Comparison of ENCODE assay signal across 8 cellular contexts in genomic region chr13:28819748-28820098, GRCh38. TPM values are rescaled to one million over a fixed set of nuclear protein-coding genes. Genes with fewer than 3 reads are reported as not detected.
DNase-seq lines count a peak whose midpoint lies in the region; ATAC-seq and TF ChIP-seq lines count a peak whose summit lies in the region.

No MANE protein-coding gene starts in this region.

- peaks cover 7% of the 10 kb centered on the region for H3K36me3 Mint-ChIP-seq in endothelial cell (ENCODE audit: low read depth, unreplicated experiment)
- no peaks in the 10 kb centered on the region for H3K36me3 Mint-ChIP-seq in type B pancreatic cell

- H3K27me3 Mint-ChIP-seq in endothelial cell (ENCODE audit: unreplicated experiment) (peaks cover 6% of the 10 kb centered on the region), type B pancreatic cell (peaks cover 77% of the 10 kb centered on the region)

- no peak overlapping the region for H3K27ac Mint-ChIP-seq in endothelial cell (ENCODE audit: unreplicated experiment)
- H3K27ac Mint-ChIP-seq in type B pancreatic cell = no peak overlapping the region

- H3K9me3 Mint-ChIP-seq in endothelial cell (ENCODE audit: unreplicated experiment) (no peaks in the 10 kb centered on the region), type B pancreatic cell (no peaks in the 10 kb centered on the region)

- H3K4me3 Mint-ChIP-seq in endothelial cell (ENCODE audit: unreplicated experiment) = no peak overlapping the region
- H3K4me3 Mint-ChIP-seq in type B pancreatic cell = no peak overlapping the region

- ATAC-seq in GM19455 (IDR thresholded peaks at IDR 0.05; ENCODE audit: unreplicated experiment) = peak; percentile 59
- peak; percentile 70 for ATAC-seq in mucosa of descending colon
- no peak for ATAC-seq in HG02610 (IDR thresholded peaks at IDR 0.05; ENCODE audit: unreplicated experiment)

- H3K4me3 ChIP-seq in AG10803 (ENCODE audit: low read length) (no peak overlapping the region), mucosa of descending colon (no peak overlapping the region)

- peaks cover 8% of the 10 kb centered on the region for H3K4me1 ChIP-seq in mucosa of descending colon (ENCODE audit: low read depth)

- H3K9me3 ChIP-seq in mucosa of descending colon = no peaks in the 10 kb centered on the region

- H3K36me3 ChIP-seq in mucosa of descending colon (ENCODE audit: low read depth) = no peaks in the 10 kb centered on the region

- DNase-seq in AG10803 (ENCODE audit: low read depth) = peak; percentile 16
- peak; percentile 18 for DNase-seq in NCI-H1105 (lab: John Stamatoyannopoulos, UW)
- peak; percentile 58 to 61 for DNase-seq in activated CD4-positive, alpha-beta T cell treated with anti-CD3 and anti-CD28 coated beads, Interleukin-2, amount 50 U/mL, for 48 hours
- DNase-seq in endothelial cell (ENCODE audit: low spot score) = peak; percentile 87
- DNase-seq in mucosa of descending colon = peak in 2 of 3 donors; percentile 16 to 54
- DNase-seq in type B pancreatic cell (ENCODE audit: extremely low spot score, unreplicated experiment) = peak; percentile 82

- intact Hi-C loops in mucosa of descending colon (cut with DNase I, micrococcal nuclease) = no loop called here

- no peak for TF ChIP-seq CTCF in AG10803 (conservative IDR thresholded peaks at IDR 0.05; ENCODE audit: low read length)
- TF ChIP-seq CTCF in endothelial cell (IDR thresholded peaks at IDR 0.05; ENCODE audit: unreplicated experiment) = no peak
- no peak for TF ChIP-seq CTCF in mucosa of descending colon (IDR thresholded peaks at IDR 0.05)
- peak; percentile 67 for TF ChIP-seq CTCF in type B pancreatic cell (conservative IDR thresholded peaks at IDR 0.05)

- H3K4me1 Mint-ChIP-seq in endothelial cell (ENCODE audit: unreplicated experiment) = no peaks in the 10 kb centered on the region
- no peaks in the 10 kb centered on the region for H3K4me1 Mint-ChIP-seq in type B pancreatic cell (ENCODE audit: unreplicated experiment)

RNA-seq across cellular contexts. Expression of gene MTUS2, which starts 0.4 kb away (rescaled TPM):
- total RNA-seq in endothelial cell (ENCODE audit: unreplicated experiment) (0.90 TPM), mucosa of descending colon (under 1 TPM; 0.09 to 0.85 (median 0.60) TPM), type B pancreatic cell (ENCODE audit: low replicate concordance) (4.1 and 14.5 TPM in 2 replicates)

Comparison
In these comparisons a context has a peak if more than half of its experiments do, and no peak if none do; other contexts are left out.
1. DNase-seq: peak in every context shown above with its lines; median percentile 87 in endothelial cell; 82 in type B pancreatic cell; 60 in activated CD4-positive, alpha-beta T cell treated with anti-CD3 and anti-CD28 coated beads, Interleukin-2, amount 50 U/mL, for 48 hours; 35 in mucosa of descending colon; 18 in NCI-H1105; 16 in AG10803.